24 cellular contexts compared by ENCODE assay signal in genomic region chr20:34004227-34004626, GRCh38.
"Had no signal": no experiment of that assay in that cellular context is flagged by ENCODE, and none has a peak within 500 bp of the region (broad histone marks: within the 10 kb centered on the region; RNA-seq: fewer than 3 reads in every experiment).

No MANE protein-coding gene starts in this region.

- H3K4me3 ChIP-seq: body of pancreas, esophagus squamous epithelium, heart right ventricle, neural progenitor cell, right atrium auricular region, tibial nerve had no signal

- H3K9me3 Mint-ChIP-seq: activated CD4-positive, alpha-beta memory T cell treated with anti-CD3 and anti-CD28 coated beads, Interleukin-2, amount 10 ng/mL, durations not matched to agents 7 days and 5 days; activated CD4-positive, alpha-beta T cell treated with anti-CD3 and anti-CD28 coated beads, Interleukin-2, amount 10 ng/mL, durations not matched to agents 24 days and 14 days; activated naive CD4-positive, alpha-beta T cell treated with anti-CD3 and anti-CD28 coated beads, Interleukin-2, amount 50 U/mL, for 72 hours; naive B cell had no signal

- H3K27me3 Mint-ChIP-seq: activated CD4-positive, alpha-beta memory T cell treated with anti-CD3 and anti-CD28 coated beads, Interleukin-2, amount 10 ng/mL, durations not matched to agents 7 days and 5 days; activated CD4-positive, alpha-beta T cell treated with anti-CD3 and anti-CD28 coated beads, Interleukin-2, amount 10 ng/mL, durations not matched to agents 24 days and 14 days; naive B cell had no signal

- H3K4me3 Mint-ChIP-seq: activated CD4-positive, alpha-beta memory T cell treated with anti-CD3 and anti-CD28 coated beads, Interleukin-2, amount 10 ng/mL, durations not matched to agents 7 days and 5 days; activated CD4-positive, alpha-beta T cell treated with anti-CD3 and anti-CD28 coated beads, Interleukin-2, amount 10 ng/mL, durations not matched to agents 24 days and 14 days; mesothelial cell of epicardium; naive B cell; neural progenitor cell had no signal

- ATAC-seq: activated CD4-positive, CD25-positive, alpha-beta regulatory T cell treated with anti-CD3 and anti-CD28 coated beads, Interleukin-2, amount 50 U/mL, for 24 hours; body of pancreas; heart right ventricle had no signal

- H3K9me3 ChIP-seq: body of pancreas, esophagus squamous epithelium, heart right ventricle, right atrium auricular region, tibial nerve had no signal

- H3K27ac Mint-ChIP-seq: activated CD4-positive, alpha-beta memory T cell treated with anti-CD3 and anti-CD28 coated beads, Interleukin-2, amount 10 ng/mL, durations not matched to agents 7 days and 5 days; activated CD4-positive, alpha-beta T cell treated with anti-CD3 and anti-CD28 coated beads, Interleukin-2, amount 10 ng/mL, durations not matched to agents 24 days and 14 days; mesothelial cell of epicardium; neural progenitor cell had no signal

- H3K36me3 ChIP-seq: neural progenitor cell, right atrium auricular region had no signal

- H2AFZ ChIP-seq: neural progenitor cell had no signal

- H3K27me3 ChIP-seq: body of pancreas, esophagus squamous epithelium, heart right ventricle, neural progenitor cell, right atrium auricular region, tibial nerve had no signal

- H3K4me2 ChIP-seq: neural progenitor cell had no signal

- H3K9ac ChIP-seq: neural progenitor cell had no signal

- H3K27ac ChIP-seq: body of pancreas, esophagus squamous epithelium, heart right ventricle, neural progenitor cell, right atrium auricular region, tibial nerve, WERI-Rb-1 had no signal

- FAIRE-seq: colon, TTC549 had no signal

- H3K4me1 ChIP-seq: neural progenitor cell had no signal

- DNase-seq: activated CD4-positive, alpha-beta memory T cell treated with anti-CD3 and anti-CD28 coated beads, Interleukin-2, amount 10 ng/mL, durations not matched to agents 7 days and 5 days; activated CD4-positive, alpha-beta T cell treated with anti-CD3 and anti-CD28 coated beads, Interleukin-2, amount 10 ng/mL, durations not matched to agents 24 days and 14 days; activated CD8-positive, alpha-beta memory T cell treated with anti-CD3 and anti-CD28 coated beads, Interleukin-2, amount 50 U/mL, for 48 hours; activated naive CD4-positive, alpha-beta T cell; activated T-cell treated with anti-CD3 and anti-CD28 coated beads, Interleukin-2, amount 50 U/mL, for 48 hours; anterior cingulate cortex; body of pancreas; dermis blood vessel endothelial cell; effector CD4-positive, alpha-beta T cell; esophagus squamous epithelium; foreskin melanocyte; heart right ventricle; naive B cell; stimulated activated naive CD4-positive, alpha-beta T cell treated with Interleukin-2 at 50 U/mL for 16 hours; T-helper 9 cell; WERI-Rb-1 had no signal
